ENCODE assay signal across 8 cellular contexts in genomic region chr2:241443486-241444223, GRCh38.
A peak's percentile ranks its signal among the peaks of the same experiment; 100 is the strongest.
DNase-seq lines count a peak whose midpoint lies in the region; ATAC-seq lines count a peak whose summit lies in the region.

No MANE protein-coding gene starts in this region.

- no peak overlapping the region for H3K27ac ChIP-seq in caudate nucleus (ENCODE audit: low read depth, low read length)

- H3K4me3 ChIP-seq in skeletal muscle cell (ENCODE audit: low read depth, low read length) = no peak overlapping the region

- DNase-seq in DMS79 treated with DMSO at 0.1 percent for 48 hours (lab: John Stamatoyannopoulos, UW) (peak; percentile 92), T follicular helper cell (ENCODE audit: low read depth) (peak; percentile 77), skeletal muscle cell (ENCODE audit: low read depth) (peak; percentile 6), caudate nucleus (lab: John Stamatoyannopoulos, UW) (no peak), SHP77 (lab: John Stamatoyannopoulos, UW) (no peak)
- peak; percentile 88 for DNase-seq in activated naive CD4-positive, alpha-beta T cell treated with anti-CD3 and anti-CD28 coated beads, Interleukin-2, amount 50 U/mL, for 16 hours

- ATAC-seq in HG03060 (IDR thresholded peaks at IDR 0.05; ENCODE audit: low read depth, unreplicated experiment) (peak; percentile 52), GM18867 (IDR thresholded peaks at IDR 0.05; ENCODE audit: unreplicated experiment) (no peak)

Comparison
In these comparisons a context has a peak if more than half of its experiments do, and no peak if none do; other contexts are left out.
1. DNase-seq: peak in DMS79 treated with DMSO at 0.1 percent for 48 hours (single experiment), T follicular helper cell (single experiment), activated naive CD4-positive, alpha-beta T cell treated with anti-CD3 and anti-CD28 coated beads, Interleukin-2, amount 50 U/mL, for 16 hours (single experiment) and skeletal muscle cell (single experiment); none in caudate nucleus (0 of 61) and SHP77 (0 of 2).